20 cellular contexts compared by ENCODE assay signal in the genomic region with DNA sequence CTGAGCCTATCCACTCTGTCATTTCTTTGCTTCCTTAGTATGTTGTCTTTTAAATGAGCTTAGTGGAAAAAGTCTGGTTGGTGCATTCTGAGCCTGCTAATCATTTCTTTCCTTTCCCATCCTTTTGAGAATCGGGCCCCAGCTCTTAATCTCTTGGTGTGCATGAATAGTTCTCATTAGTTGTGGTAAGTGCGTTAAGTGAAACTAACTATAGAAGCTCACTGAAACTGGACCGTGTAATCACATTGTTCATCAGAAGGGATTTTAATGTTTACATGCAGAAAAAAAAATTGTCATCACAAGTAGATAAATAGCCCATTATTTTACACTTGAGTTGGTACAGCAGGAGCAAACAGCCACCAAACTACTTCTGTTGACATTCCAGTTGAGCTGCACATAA.
DNase-seq lines count a peak whose midpoint lies in the region; ATAC-seq lines count a peak whose summit lies in the region.
"Had no signal": no experiment of that assay in that cellular context is flagged by ENCODE, and none has a peak within 500 bp of the region (broad histone marks: within the 10 kb centered on the region; RNA-seq: fewer than 3 reads in every experiment).

No MANE protein-coding gene starts in this region.

- H3K9me3 Mint-ChIP-seq in activated T-cell treated with anti-CD3 and anti-CD28 coated beads, Interleukin-2, amount 50 U/mL, for 4 hours = peaks cover 5% of the 10 kb centered on the region

- no peak for ATAC-seq in activated T-cell treated with anti-CD3 and anti-CD28 coated beads, Interleukin-2, amount 50 U/mL, for 4 hours
- ATAC-seq: GM23338 had no signal

- H3K27me3 Mint-ChIP-seq in activated T-cell treated with anti-CD3 and anti-CD28 coated beads, Interleukin-2, amount 50 U/mL, for 4 hours (ENCODE audit: low read depth) = no peaks in the 10 kb centered on the region
- H3K27me3 Mint-ChIP-seq: IgD-negative memory B cell had no signal

- DNase-seq in H4 (ENCODE audit: low spot score) (peak; percentile 19), NCI-H2171 (lab: John Stamatoyannopoulos, UW) (peak; percentile 7), kidney tubule cell (ENCODE audit: low spot score) (peak; percentile 30), renal cortical epithelial cell (ENCODE audit: low read depth) (peak; percentile 29), COR-L47 (lab: John Stamatoyannopoulos, UW) (no peak), NCI-H2081 treated with DMSO at 0.1 percent for 48 hours (lab: John Stamatoyannopoulos, UW) (no peak)
- DNase-seq in activated T-cell treated with anti-CD3 and anti-CD28 coated beads, Interleukin-2, amount 50 U/mL, for 4 hours = no peak
- DNase-seq: ACHN, BE2C, DMS153, HCEC 1CT, MV-4-11, NCI-H1105, NCI-H2029, NCI-H345, NCI-H510A treated with DMSO at 0.1 percent for 48 hours, SIG-M5 had no signal

- no peaks in the 10 kb centered on the region for H3K4me1 Mint-ChIP-seq in activated T-cell treated with anti-CD3 and anti-CD28 coated beads, Interleukin-2, amount 50 U/mL, for 4 hours (ENCODE audit: low read depth)
- H3K4me1 Mint-ChIP-seq: CD14-positive monocyte, IgD-negative memory B cell had no signal

- H3K4me3 Mint-ChIP-seq in activated T-cell treated with anti-CD3 and anti-CD28 coated beads, Interleukin-2, amount 50 U/mL, for 4 hours = no peak overlapping the region
- H3K4me3 Mint-ChIP-seq: CD14-positive monocyte, GM23338, IgD-negative memory B cell had no signal

- no peaks in the 10 kb centered on the region for H3K36me3 Mint-ChIP-seq in activated T-cell treated with anti-CD3 and anti-CD28 coated beads, Interleukin-2, amount 50 U/mL, for 4 hours (ENCODE audit: insufficient read depth)
- H3K36me3 Mint-ChIP-seq: CD14-positive monocyte, IgD-negative memory B cell had no signal

Comparison
In these comparisons a context has a peak if more than half of its experiments do, and no peak if none do; other contexts are left out.
1. DNase-seq: peak in H4 (single experiment), NCI-H2171 (single experiment), kidney tubule cell (single experiment) and renal cortical epithelial cell (single experiment); none in activated T-cell treated with anti-CD3 and anti-CD28 coated beads, Interleukin-2, amount 50 U/mL, for 4 hours (single experiment), COR-L47 (single experiment) and NCI-H2081 treated with DMSO at 0.1 percent for 48 hours (single experiment).